In the genomic region with DNA sequence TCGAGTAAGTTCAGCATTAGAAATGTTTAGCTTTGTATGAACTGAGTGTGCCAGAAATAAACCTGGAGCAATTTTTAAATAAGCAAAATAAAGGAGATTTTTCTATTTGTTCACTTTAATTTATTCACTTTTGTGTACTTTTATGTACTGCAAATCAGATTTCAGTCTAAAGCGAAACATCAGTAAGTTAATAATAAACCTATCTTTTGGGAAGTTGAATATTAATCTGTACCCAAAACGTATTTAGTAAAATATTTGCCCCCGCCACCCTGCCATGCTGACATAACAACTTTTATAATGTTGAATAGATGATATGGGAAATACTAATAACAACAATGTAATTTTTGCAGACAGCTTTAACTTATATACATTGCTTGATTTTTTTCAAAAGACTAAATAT, we compare ENCODE assay signal across 25 cellular contexts.
"Had no signal": no experiment of that assay in that cellular context is flagged by ENCODE, and none has a peak within 500 bp of the region (broad histone marks: within the 10 kb centered on the region; RNA-seq: fewer than 3 reads in every experiment).

No MANE protein-coding gene starts in this region.

- H3K4me1 ChIP-seq: right atrium auricular region, testis had no signal

- H3K4me3 ChIP-seq: lower lobe of right lung, prostate gland, right atrium auricular region, skin epidermis, testis, upper lobe of left lung had no signal

- H3K36me3 ChIP-seq: lower lobe of right lung, prostate gland, right atrium auricular region, upper lobe of left lung had no signal

- H3K27ac ChIP-seq: foreskin keratinocyte, lower lobe of right lung, right atrium auricular region, skin epidermis, testis, upper lobe of left lung had no signal

- FAIRE-seq: bronchial epithelial cell had no signal

- H3K27me3 ChIP-seq: foreskin keratinocyte, right atrium auricular region, testis, upper lobe of left lung had no signal

- DNase-seq: activated B cell treated with CpG ODN at 0.5 μM for 24 hours; activated CD4-positive, alpha-beta T cell treated with anti-CD3 and anti-CD28 coated beads for 36 hours; activated CD4-positive, alpha-beta T cell treated with anti-CD3 and anti-CD28 coated beads, Interleukin-2, amount 50 U/mL, for 48 hours; activated CD8-positive, alpha-beta memory T cell treated with anti-CD3 and anti-CD28 coated beads, Interleukin-2, amount 50 U/mL, for 48 hours; activated naive CD4-positive, alpha-beta T cell treated with anti-CD3 and anti-CD28 coated beads for 36 hours; activated naive CD8-positive, alpha-beta T cell treated with anti-CD3 and anti-CD28 coated beads, Interleukin-2, amount 10 ng/mL, durations not matched to agents 7 days and 5 days; activated T-cell treated with anti-CD3 and anti-CD28 coated beads, Interleukin-2, amount 50 U/mL, for 48 hours; amniotic stem cell; cortex of kidney; effector CD4-positive, alpha-beta T cell; erythroblast; foreskin keratinocyte; immature natural killer cell; left cardiac atrium; lower lobe of right lung; mesendoderm; naive thymus-derived CD8-positive, alpha-beta T cell; T1000; testis; upper lobe of left lung had no signal

- H3K9me3 ChIP-seq: lower lobe of right lung, prostate gland, right atrium auricular region, testis, upper lobe of left lung had no signal

- ATAC-seq: activated CD4-positive, alpha-beta T cell treated with anti-CD3 and anti-CD28 coated beads for 36 hours; foreskin keratinocyte; left cardiac atrium; lower lobe of right lung; naive thymus-derived CD8-positive, alpha-beta T cell; stimulated activated memory B cell treated with anti-CD40 and anti-IgM and Interleukin-4, amounts not matched to agents 10 μg/mL and 1 μg/mL and 100 μg/mL, for 72 hours had no signal
